Comparison of ENCODE assay signal across 8 cellular contexts in the genomic region with DNA sequence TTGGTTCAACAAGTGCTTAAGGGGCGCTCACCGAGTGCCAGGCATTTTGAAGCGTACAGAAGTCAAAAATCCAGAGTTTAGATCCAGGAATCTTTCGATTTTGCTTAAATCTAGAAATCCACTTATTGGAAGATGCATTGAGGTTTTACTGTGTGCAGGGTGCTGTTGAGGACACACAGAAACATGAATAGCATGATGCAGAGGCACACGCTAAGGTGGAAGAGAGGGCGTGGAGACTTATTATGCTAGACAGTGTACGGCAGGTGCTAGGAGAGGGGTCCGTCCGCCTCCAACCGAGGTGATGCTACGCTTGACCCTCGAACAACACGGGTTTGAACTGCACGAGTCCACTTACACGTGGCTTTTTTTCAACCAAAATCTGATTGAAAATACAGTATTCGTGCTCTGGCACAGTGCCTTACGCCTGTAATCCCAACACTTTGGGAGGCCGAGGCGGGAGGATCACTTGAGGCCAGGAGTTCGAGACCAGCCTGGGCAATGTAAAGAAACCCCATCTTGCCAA. TPM values are rescaled to one million over a fixed set of nuclear protein-coding genes. Genes with fewer than 3 reads are reported as not detected.
DNase-seq lines count a peak whose midpoint lies in the region; ATAC-seq and TF ChIP-seq lines count a peak whose summit lies in the region.

No MANE protein-coding gene starts in this region.

- peaks cover 50% of the 10 kb centered on the region for H3K79me2 ChIP-seq in PC-9 (ENCODE audit: low read depth)

- CTCF ChIA-PET in CD8-positive, alpha-beta T cell (lab: Charles Lee) = no interaction called here
- CTCF ChIA-PET in PC-9 (lab: Charles Lee) = interaction anchor here (0.6 kb wide), 1 partner anchor 238 kb away, joined by 11 read pairs; no protein-coding TSS in a partner anchor

- H3K4me3 ChIP-seq in CD8-positive, alpha-beta T cell (ENCODE audit: low read depth, low read length) = peak overlapping the region; percentile 60
- H3K4me3 ChIP-seq in PC-9 (peak overlapping the region; percentile 94), neutrophil (ENCODE audit: low read depth in 1 of 2, low read length in 1 of 2) (peak overlapping the region; percentile 60 to 72)

- H4K20me1 ChIP-seq in PC-9 (ENCODE audit: insufficient read depth) = no peaks in the 10 kb centered on the region

- peaks cover 18% of the 10 kb centered on the region for H3F3A ChIP-seq in PC-9 (ENCODE audit: insufficient read depth, low read depth)

- ATAC-seq in CD8-positive, alpha-beta T cell = no peak
- peak; percentile 40 for ATAC-seq in esophagus mucosa
- no peak for ATAC-seq in GM18517 (IDR thresholded peaks at IDR 0.05; ENCODE audit: unreplicated experiment)

- H3K9me3 Mint-ChIP-seq in CD8-positive, alpha-beta T cell = no peaks in the 10 kb centered on the region

- intact Hi-C loops in CD8-positive, alpha-beta T cell (cut with DNase I, micrococcal nuclease) = loop anchor here in 1 of 2 experiments (5.0 kb wide), 1 partner anchor 164 kb away; no protein-coding TSS in a partner anchor
- intact Hi-C loops in PC-9 (cut with micrococcal nuclease; ENCODE audit: unreplicated experiment) = loop anchor here (1.0 to 5.0 kb wide), 2 partner anchors 54 to 134 kb away; a partner anchor contains a TSS

- no peak overlapping the region for H3K27ac Mint-ChIP-seq in CD8-positive, alpha-beta T cell

- H3K4me1 ChIP-seq in CD8-positive, alpha-beta T cell (ENCODE audit: insufficient read depth, low read length) = peaks cover 8% of the 10 kb centered on the region
- H3K4me1 ChIP-seq in PC-9 (replicated peaks; ENCODE audit: insufficient read depth) (peaks cover 65% of the 10 kb centered on the region), neutrophil (ENCODE audit: control insufficient read depth in 1 of 2, insufficient read depth in 1 of 2, low read depth in 1 of 2, low read length in 1 of 2) (peaks cover 55 to 71% of the 10 kb centered on the region in 2 experiments)

- peaks cover 2% of the 10 kb centered on the region for H3K36me3 Mint-ChIP-seq in CD8-positive, alpha-beta T cell

- H3K4me1 Mint-ChIP-seq in CD8-positive, alpha-beta T cell (ENCODE audit: low read depth) = peaks cover 16% of the 10 kb centered on the region

- peak overlapping the region; percentile 90 for H3K4me3 Mint-ChIP-seq in CD8-positive, alpha-beta T cell

- no peaks in the 10 kb centered on the region for H3K9me3 ChIP-seq in CD8-positive, alpha-beta T cell (ENCODE audit: low read length)
- no peaks in the 10 kb centered on the region for H3K9me3 ChIP-seq in PC-9 (ENCODE audit: insufficient read depth, low read depth)
- H3K9me3 ChIP-seq in neutrophil = no peaks in the 10 kb centered on the region

- H3K27me3 ChIP-seq in CD8-positive, alpha-beta T cell (ENCODE audit: insufficient read depth, low read length) = peaks cover 8% of the 10 kb centered on the region
- H3K27me3 ChIP-seq in PC-9 (ENCODE audit: insufficient read depth, low read depth) (no peaks in the 10 kb centered on the region), neutrophil (no peaks in the 10 kb centered on the region)

- DNase-seq in CD8-positive, alpha-beta T cell = no peak
- DNase-seq in PC-9 (no peak), DMS153 treated with DMSO at 0.1 percent for 48 hours (lab: John Stamatoyannopoulos, UW; ENCODE audit: unreplicated experiment) (no peak), NCI-H345 treated with DMSO at 0.1 percent for 48 hours (lab: John Stamatoyannopoulos, UW; ENCODE audit: unreplicated experiment) (no peak)
- no peak for DNase-seq in stimulated activated CD4-positive, alpha-beta T cell treated with anti-CD3 and anti-CD28 coated beads, Interleukin-12 subunit alpha, Interleukin-12 subunit beta, amount 100 ng/mL, for 4 hours

- H3K36me3 ChIP-seq in CD8-positive, alpha-beta T cell (ENCODE audit: insufficient read depth, low read length) = no peaks in the 10 kb centered on the region
- no peaks in the 10 kb centered on the region for H3K36me3 ChIP-seq in PC-9 (ENCODE audit: low read depth)
- H3K36me3 ChIP-seq in neutrophil = no peaks in the 10 kb centered on the region

- peak overlapping the region; percentile 91 for H2AFZ ChIP-seq in PC-9

- no peaks in the 10 kb centered on the region for H3K9me2 ChIP-seq in PC-9 (ENCODE audit: insufficient read depth)

- POLR2A ChIA-PET in CD8-positive, alpha-beta T cell (lab: Charles Lee) = no interaction called here
- POLR2A ChIA-PET in PC-9 (lab: Charles Lee; ENCODE audit: unreplicated experiment) = interaction anchor here (0.6 kb wide), 1 partner anchor 53 kb away, joined by 3 read pairs; no protein-coding TSS in a partner anchor

- H3K27me3 Mint-ChIP-seq in CD8-positive, alpha-beta T cell (ENCODE audit: low read depth) = peaks cover 61% of the 10 kb centered on the region

- H3K27ac ChIP-seq in CD8-positive, alpha-beta T cell (ENCODE audit: low read depth, low read length) = no peak overlapping the region
- H3K27ac ChIP-seq in PC-9 (peak overlapping the region; percentile 43), neutrophil (peak overlapping the region; percentile 95)

- BruUV-seq in PC-9 (replicated peaks; lab: Mats Ljungman, UMichigan) = TSS peak; percentile 77

- no peak for TF ChIP-seq CTCF in CD8-positive, alpha-beta T cell (IDR thresholded peaks at IDR 0.05)
- TF ChIP-seq CTCF in PC-9 (conservative IDR thresholded peaks at IDR 0.05) (no peak), neutrophil (IDR thresholded peaks at IDR 0.05) (no peak)

- H3K4me2 ChIP-seq in PC-9 = peak overlapping the region; percentile 98

RNA-seq across cellular contexts. Expression of a gene that starts 1.0 kb away (rescaled TPM):
- under 1 TPM; 0.14 to 0.33 TPM for total RNA-seq in CD8-positive, alpha-beta T cell
- 48.6 and 52.2 TPM in 2 replicates for total RNA-seq in PC-9 (2021)
- total RNA-seq in esophagus mucosa = 16.5 TPM

Comparison
In these comparisons a context has a peak if more than half of its experiments do, and no peak if none do; other contexts are left out.
1. RNA of a gene that starts 1.0 kb away (total RNA-seq): 48.6 to 52.2 TPM in PC-9 and 16.5 TPM in esophagus mucosa (single experiment); 0.14 to 0.33 TPM in CD8-positive, alpha-beta T cell; every median in the first group is over 10 times any median in the second.
2. Peak in every context shown above with its lines, with median percentiles within 50 percentile points of each other: H3K4me3 ChIP-seq.